In the genomic region with DNA sequence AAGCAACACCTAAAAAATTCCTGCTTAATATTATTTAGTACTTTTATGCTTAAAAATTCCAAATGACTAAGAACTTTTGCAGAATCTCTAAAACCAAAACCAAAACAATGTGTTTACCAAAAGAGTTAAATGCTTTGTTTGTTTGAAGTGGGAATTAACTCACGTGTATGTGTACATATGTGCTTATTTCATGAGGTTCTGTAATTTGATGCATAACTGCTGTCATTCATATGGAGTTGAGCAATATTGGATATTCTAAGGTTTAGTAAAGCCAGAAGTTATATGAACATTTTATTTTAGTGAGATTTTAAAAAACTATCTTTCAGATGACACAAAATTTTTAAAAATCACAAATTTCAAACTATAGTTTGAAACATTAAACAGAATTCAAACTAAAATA, we compare ENCODE assay signal across 18 cellular contexts.
DNase-seq lines count a peak whose midpoint lies in the region; FAIRE-seq and TF ChIP-seq lines count a peak whose summit lies in the region.
"Had no signal": no experiment of that assay in that cellular context is flagged by ENCODE, and none has a peak within 500 bp of the region (broad histone marks: within the 10 kb centered on the region; RNA-seq: fewer than 3 reads in every experiment).

No MANE protein-coding gene starts in this region.

- peaks cover 4% of the 10 kb centered on the region for H3K36me3 Mint-ChIP-seq in activated naive CD8-positive, alpha-beta T cell
- peaks cover 2% of the 10 kb centered on the region for H3K36me3 Mint-ChIP-seq in activated naive CD8-positive, alpha-beta T cell treated with anti-CD3 and anti-CD28 coated beads for 36 hours

- H3K27ac Mint-ChIP-seq in activated naive CD8-positive, alpha-beta T cell: peak overlapping the region; percentile 22
- no peak overlapping the region for H3K27ac Mint-ChIP-seq in activated naive CD8-positive, alpha-beta T cell treated with anti-CD3 and anti-CD28 coated beads for 36 hours

- no peaks in the 10 kb centered on the region for H3K9me3 Mint-ChIP-seq in activated naive CD8-positive, alpha-beta T cell (ENCODE audit: low read depth)
- H3K9me3 Mint-ChIP-seq in activated naive CD8-positive, alpha-beta T cell treated with anti-CD3 and anti-CD28 coated beads for 36 hours: no peaks in the 10 kb centered on the region

- H3K4me3 ChIP-seq in skeletal muscle tissue (ENCODE audit: low read length in 3 of 3) (no peak overlapping the region), dorsolateral prefrontal cortex (no peak overlapping the region)
- H3K4me3 ChIP-seq: HAP-1, K562 had no signal

- H3K36me3 ChIP-seq in skeletal muscle tissue (ENCODE audit: control insufficient read depth in 3 of 3, insufficient read depth in 3 of 3, low read length in 3 of 3): no peaks in the 10 kb centered on the region
- H3K36me3 ChIP-seq: HAP-1 had no signal

- no peak for DNase-seq in activated naive CD8-positive, alpha-beta T cell treated with anti-CD3 and anti-CD28 coated beads for 36 hours
- DNase-seq in amniotic epithelial cell (ENCODE audit: low read depth) (peak; percentile 44), frontal cortex (ENCODE audit: low spot score in 2 of 2) (no peak), MV-4-11 (lab: John Stamatoyannopoulos, UW) (no peak), dorsolateral prefrontal cortex (no peak), D721Med (ENCODE audit: insufficient read length, low spot score) (no peak)
- DNase-seq: Calu3; CD4-positive, alpha-beta memory T cell; NCI-H1048; NCI-H1436 treated with DMSO at 0.1 percent for 48 hours; NCI-H2029 treated with DMSO at 0.1 percent for 48 hours; NCI-H2227 treated with DMSO at 0.1 percent for 48 hours; NCI-H524; Right ventricle myocardium superior had no signal

- H3K27me3 ChIP-seq in skeletal muscle tissue (ENCODE audit: control insufficient read depth in 3 of 3, insufficient read depth in 3 of 3, low read length in 3 of 3): no peaks in the 10 kb centered on the region
- H3K27me3 ChIP-seq in dorsolateral prefrontal cortex: no peaks in the 10 kb centered on the region

- no peaks in the 10 kb centered on the region for H3K9me3 ChIP-seq in skeletal muscle tissue (ENCODE audit: control insufficient read depth in 3 of 3, low read length in 3 of 3)
- H3K9me3 ChIP-seq: HAP-1 had no signal

- no peak overlapping the region for H3K9ac ChIP-seq in skeletal muscle tissue (ENCODE audit: low read depth in 1 of 3, low read length in 3 of 3)

- FAIRE-seq in frontal cortex (lab: Jason Lieb, UNC) (peak; percentile 56), D721Med (lab: Jason Lieb, UNC) (no peak)
- FAIRE-seq: K562 had no signal

- intact Hi-C loops in dorsolateral prefrontal cortex (cut with DNase I): loop anchor here in 1 of 2 donors (10.0 kb wide), 2 partner anchors 233 to 507 kb away; a partner anchor contains a TSS

- H3K4me1 ChIP-seq in skeletal muscle tissue (ENCODE audit: control insufficient read depth in 3 of 3, insufficient read depth in 3 of 3, low read length in 3 of 3): peaks cover 15 to 22% (median 19%) of the 10 kb centered on the region in 3 donors
- H3K4me1 ChIP-seq: HAP-1 had no signal

- no peaks in the 10 kb centered on the region for H3K27me3 Mint-ChIP-seq in activated naive CD8-positive, alpha-beta T cell
- no peaks in the 10 kb centered on the region for H3K27me3 Mint-ChIP-seq in activated naive CD8-positive, alpha-beta T cell treated with anti-CD3 and anti-CD28 coated beads for 36 hours
- H3K27me3 Mint-ChIP-seq: CD4-positive, alpha-beta memory T cell had no signal

- H3K27ac ChIP-seq in skeletal muscle tissue (ENCODE audit: low read depth, low read length) (peak overlapping the region; percentile 41), dorsolateral prefrontal cortex (peak overlapping the region in 15 of 59 donors; percentile 2 to 90 (median 35))

- H3K4me1 Mint-ChIP-seq in activated naive CD8-positive, alpha-beta T cell (ENCODE audit: low read depth): no peaks in the 10 kb centered on the region
- peaks cover 7% of the 10 kb centered on the region for H3K4me1 Mint-ChIP-seq in activated naive CD8-positive, alpha-beta T cell treated with anti-CD3 and anti-CD28 coated beads for 36 hours

- no peak overlapping the region for H3K4me3 Mint-ChIP-seq in activated naive CD8-positive, alpha-beta T cell
- no peak overlapping the region for H3K4me3 Mint-ChIP-seq in activated naive CD8-positive, alpha-beta T cell treated with anti-CD3 and anti-CD28 coated beads for 36 hours
- H3K4me3 Mint-ChIP-seq: CD4-positive, alpha-beta memory T cell had no signal

- TF ChIP-seq CTCF in dorsolateral prefrontal cortex (IDR thresholded peaks at IDR 0.05 in 54 of 56, conservative IDR thresholded peaks at IDR 0.05 in 2 of 56; ENCODE audit: low read depth in 1 of 56, partially characterized antibody in 56 of 56): no peak
- TF ChIP-seq CTCF in D721Med (IDR thresholded peaks at IDR 0.05; ENCODE audit: insufficient read depth, missing control alignments): no peak
